8 cellular contexts compared by ENCODE assay signal in the genomic region with DNA sequence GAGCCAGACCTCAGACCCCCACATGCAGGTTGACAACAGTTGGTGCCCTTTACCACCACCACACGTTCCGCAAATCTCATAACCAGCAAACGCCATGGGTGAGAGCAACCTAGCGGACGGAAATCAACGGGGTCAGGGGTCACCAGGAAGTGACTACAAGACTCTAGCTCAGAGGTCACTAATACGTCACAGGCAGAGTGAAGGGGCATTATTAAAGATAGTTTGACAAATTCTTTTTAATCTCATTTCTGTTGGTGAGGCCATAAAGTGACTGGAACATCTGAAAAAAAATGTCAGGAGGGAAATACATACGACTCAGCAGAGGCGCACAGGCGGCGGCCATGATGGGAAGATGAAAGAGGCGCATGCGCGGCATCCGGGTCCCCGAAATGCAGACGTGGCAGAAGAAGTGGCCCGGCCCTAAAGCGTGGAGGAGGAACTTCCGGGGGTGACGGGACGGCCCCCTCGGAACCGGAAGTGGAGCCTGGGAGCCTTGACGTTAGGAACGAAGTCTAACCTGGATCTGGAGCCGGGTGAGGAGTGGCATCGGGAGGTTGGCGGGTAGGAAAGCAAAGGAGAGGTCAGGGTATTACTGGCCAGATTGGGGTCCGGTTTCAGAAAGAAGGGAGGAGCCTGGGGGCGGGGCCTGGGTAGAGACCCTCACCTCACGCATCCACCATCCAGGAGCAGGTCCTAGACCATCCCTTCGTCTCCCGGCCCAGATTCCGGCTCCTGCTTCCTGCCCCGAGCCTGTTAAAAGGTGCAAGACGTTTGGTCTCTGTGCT. TPM values are rescaled to one million over a fixed set of nuclear protein-coding genes. Genes with fewer than 3 reads are reported as not detected.
DNase-seq lines count a peak whose midpoint lies in the region; ATAC-seq and TF ChIP-seq lines count a peak whose summit lies in the region.

A gene with protein sequence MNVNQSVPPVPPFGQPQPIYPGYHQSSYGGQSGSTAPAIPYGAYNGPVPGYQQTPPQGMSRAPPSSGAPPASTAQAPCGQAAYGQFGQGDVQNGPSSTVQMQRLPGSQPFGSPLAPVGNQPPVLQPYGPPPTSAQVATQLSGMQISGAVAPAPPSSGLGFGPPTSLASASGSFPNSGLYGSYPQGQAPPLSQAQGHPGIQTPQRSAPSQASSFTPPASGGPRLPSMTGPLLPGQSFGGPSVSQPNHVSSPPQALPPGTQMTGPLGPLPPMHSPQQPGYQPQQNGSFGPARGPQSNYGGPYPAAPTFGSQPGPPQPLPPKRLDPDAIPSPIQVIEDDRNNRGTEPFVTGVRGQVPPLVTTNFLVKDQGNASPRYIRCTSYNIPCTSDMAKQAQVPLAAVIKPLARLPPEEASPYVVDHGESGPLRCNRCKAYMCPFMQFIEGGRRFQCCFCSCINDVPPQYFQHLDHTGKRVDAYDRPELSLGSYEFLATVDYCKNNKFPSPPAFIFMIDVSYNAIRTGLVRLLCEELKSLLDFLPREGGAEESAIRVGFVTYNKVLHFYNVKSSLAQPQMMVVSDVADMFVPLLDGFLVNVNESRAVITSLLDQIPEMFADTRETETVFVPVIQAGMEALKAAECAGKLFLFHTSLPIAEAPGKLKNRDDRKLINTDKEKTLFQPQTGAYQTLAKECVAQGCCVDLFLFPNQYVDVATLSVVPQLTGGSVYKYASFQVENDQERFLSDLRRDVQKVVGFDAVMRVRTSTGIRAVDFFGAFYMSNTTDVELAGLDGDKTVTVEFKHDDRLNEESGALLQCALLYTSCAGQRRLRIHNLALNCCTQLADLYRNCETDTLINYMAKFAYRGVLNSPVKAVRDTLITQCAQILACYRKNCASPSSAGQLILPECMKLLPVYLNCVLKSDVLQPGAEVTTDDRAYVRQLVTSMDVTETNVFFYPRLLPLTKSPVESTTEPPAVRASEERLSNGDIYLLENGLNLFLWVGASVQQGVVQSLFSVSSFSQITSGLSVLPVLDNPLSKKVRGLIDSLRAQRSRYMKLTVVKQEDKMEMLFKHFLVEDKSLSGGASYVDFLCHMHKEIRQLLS (plus strand): TSS at position 468 of the 785 bp plus-strand sequence. CDS start 2,461 bp downstream, outside the sequence.

- H3K27ac Mint-ChIP-seq in activated naive CD4-positive, alpha-beta T cell treated with anti-CD3 and anti-CD28 coated beads, Interleukin-2, amount 50 U/mL, for 24 hours = peak within 1 kb of the TSS; percentile 100

- H3K4me3 Mint-ChIP-seq in activated naive CD4-positive, alpha-beta T cell treated with anti-CD3 and anti-CD28 coated beads, Interleukin-2, amount 50 U/mL, for 24 hours = peak within 1 kb of the TSS; percentile 99

- peaks cover 9% of the 10 kb centered on the region for H3K36me3 Mint-ChIP-seq in activated naive CD4-positive, alpha-beta T cell treated with anti-CD3 and anti-CD28 coated beads, Interleukin-2, amount 50 U/mL, for 24 hours

- under 1% methylated on average over 35 of the region's 37 CpGs for WGBS in suprapubic skin

- peak; percentile 46 to 64 for TF ChIP-seq POLR2A in suprapubic skin (IDR thresholded peaks at IDR 0.05)

- H3K9me3 Mint-ChIP-seq in activated naive CD4-positive, alpha-beta T cell treated with anti-CD3 and anti-CD28 coated beads, Interleukin-2, amount 50 U/mL, for 24 hours = no peaks in the 10 kb centered on the region

- peak within 1 kb of the TSS; percentile 89 for H3K4me3 ChIP-seq in suprapubic skin

- H3K4me1 Mint-ChIP-seq in activated naive CD4-positive, alpha-beta T cell treated with anti-CD3 and anti-CD28 coated beads, Interleukin-2, amount 50 U/mL, for 24 hours = peaks cover 30% of the 10 kb centered on the region

- peaks cover 34% of the 10 kb centered on the region for H3K36me3 ChIP-seq in suprapubic skin

- ATAC-seq in HG02571 (IDR thresholded peaks at IDR 0.05; ENCODE audit: unreplicated experiment) (peak; percentile 85), SK-N-SH treated with all-trans-retinoic acid at 6 μM for 48 hours (peak; percentile 91)

- peak within 1 kb of the TSS; percentile 93 for H3K27ac ChIP-seq in suprapubic skin

- TF ChIP-seq EP300 in suprapubic skin (IDR thresholded peaks at IDR 0.05) = no peak

- no peaks in the 10 kb centered on the region for H3K27me3 ChIP-seq in suprapubic skin

- H3K4me1 ChIP-seq in suprapubic skin = peaks cover 45% of the 10 kb centered on the region

- DNase-seq in GM04503 (ENCODE audit: low read depth) (peak; percentile 77), NCI-H1092 (lab: John Stamatoyannopoulos, UW) (peak; percentile 88), globus pallidus (ENCODE audit: low spot score) (peak; percentile 95), nucleus accumbens (lab: John Stamatoyannopoulos, UW) (peak; percentile 50 to 98 (median 92)), suprapubic skin (ENCODE audit: low spot score in 2 of 2) (peak; percentile 98 to 99)

- TF ChIP-seq CTCF in suprapubic skin (IDR thresholded peaks at IDR 0.05) = no peak

- H3K9me3 ChIP-seq in suprapubic skin = no peaks in the 10 kb centered on the region

- no peaks in the 10 kb centered on the region for H3K27me3 Mint-ChIP-seq in activated naive CD4-positive, alpha-beta T cell treated with anti-CD3 and anti-CD28 coated beads, Interleukin-2, amount 50 U/mL, for 24 hours

TF ChIP-seq in SK-N-SH treated with all-trans-retinoic acid at 6 μM for 48 hours, 23 proteins besides CTCF, POLR2A, EP300 and RAD21:
- no peak for TF ChIP-seq ESRRG (CRISPR knock-in tag; IDR thresholded peaks at IDR 0.05)
- TF ChIP-seq, protein P1, sequence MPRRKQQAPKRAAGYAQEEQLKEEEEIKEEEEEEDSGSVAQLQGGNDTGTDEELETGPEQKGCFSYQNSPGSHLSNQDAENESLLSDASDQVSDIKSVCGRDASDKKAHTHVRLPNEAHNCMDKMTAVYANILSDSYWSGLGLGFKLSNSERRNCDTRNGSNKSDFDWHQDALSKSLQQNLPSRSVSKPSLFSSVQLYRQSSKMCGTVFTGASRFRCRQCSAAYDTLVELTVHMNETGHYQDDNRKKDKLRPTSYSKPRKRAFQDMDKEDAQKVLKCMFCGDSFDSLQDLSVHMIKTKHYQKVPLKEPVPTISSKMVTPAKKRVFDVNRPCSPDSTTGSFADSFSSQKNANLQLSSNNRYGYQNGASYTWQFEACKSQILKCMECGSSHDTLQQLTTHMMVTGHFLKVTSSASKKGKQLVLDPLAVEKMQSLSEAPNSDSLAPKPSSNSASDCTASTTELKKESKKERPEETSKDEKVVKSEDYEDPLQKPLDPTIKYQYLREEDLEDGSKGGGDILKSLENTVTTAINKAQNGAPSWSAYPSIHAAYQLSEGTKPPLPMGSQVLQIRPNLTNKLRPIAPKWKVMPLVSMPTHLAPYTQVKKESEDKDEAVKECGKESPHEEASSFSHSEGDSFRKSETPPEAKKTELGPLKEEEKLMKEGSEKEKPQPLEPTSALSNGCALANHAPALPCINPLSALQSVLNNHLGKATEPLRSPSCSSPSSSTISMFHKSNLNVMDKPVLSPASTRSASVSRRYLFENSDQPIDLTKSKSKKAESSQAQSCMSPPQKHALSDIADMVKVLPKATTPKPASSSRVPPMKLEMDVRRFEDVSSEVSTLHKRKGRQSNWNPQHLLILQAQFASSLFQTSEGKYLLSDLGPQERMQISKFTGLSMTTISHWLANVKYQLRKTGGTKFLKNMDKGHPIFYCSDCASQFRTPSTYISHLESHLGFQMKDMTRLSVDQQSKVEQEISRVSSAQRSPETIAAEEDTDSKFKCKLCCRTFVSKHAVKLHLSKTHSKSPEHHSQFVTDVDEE (CRISPR knock-in tag; IDR thresholded peaks at IDR 0.05) = no peak
- peak; percentile 21; the same call in 1 of the 2 replicates for TF ChIP-seq RARB (CRISPR knock-in tag; IDR thresholded peaks at IDR 0.05)
- no peak for TF ChIP-seq ZC3H10 (CRISPR knock-in tag; IDR thresholded peaks at IDR 0.05)
- TF ChIP-seq, protein P2, sequence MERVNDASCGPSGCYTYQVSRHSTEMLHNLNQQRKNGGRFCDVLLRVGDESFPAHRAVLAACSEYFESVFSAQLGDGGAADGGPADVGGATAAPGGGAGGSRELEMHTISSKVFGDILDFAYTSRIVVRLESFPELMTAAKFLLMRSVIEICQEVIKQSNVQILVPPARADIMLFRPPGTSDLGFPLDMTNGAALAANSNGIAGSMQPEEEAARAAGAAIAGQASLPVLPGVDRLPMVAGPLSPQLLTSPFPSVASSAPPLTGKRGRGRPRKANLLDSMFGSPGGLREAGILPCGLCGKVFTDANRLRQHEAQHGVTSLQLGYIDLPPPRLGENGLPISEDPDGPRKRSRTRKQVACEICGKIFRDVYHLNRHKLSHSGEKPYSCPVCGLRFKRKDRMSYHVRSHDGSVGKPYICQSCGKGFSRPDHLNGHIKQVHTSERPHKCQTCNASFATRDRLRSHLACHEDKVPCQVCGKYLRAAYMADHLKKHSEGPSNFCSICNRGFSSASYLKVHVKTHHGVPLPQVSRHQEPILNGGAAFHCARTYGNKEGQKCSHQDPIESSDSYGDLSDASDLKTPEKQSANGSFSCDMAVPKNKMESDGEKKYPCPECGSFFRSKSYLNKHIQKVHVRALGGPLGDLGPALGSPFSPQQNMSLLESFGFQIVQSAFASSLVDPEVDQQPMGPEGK (CRISPR knock-in tag; IDR thresholded peaks at IDR 0.05; ENCODE audit: borderline replicate concordance) = peak; percentile 31; the same call in 1 of the 2 replicates
- TF ChIP-seq CSDC2 (CRISPR knock-in tag; IDR thresholded peaks at IDR 0.05) = no peak

RNA-seq across cellular contexts. Expression of the gene that starts here (rescaled TPM):
- 10 to 100 TPM; 68.8 to 74.4 (median 70.8) TPM for total RNA-seq in suprapubic skin

Comparison
In these comparisons a context has a peak if more than half of its experiments do, and no peak if none do; other contexts are left out.
1. Peak in every context shown above with its lines: DNase-seq, ATAC-seq, H3K4me3 ChIP-seq and H3K27ac ChIP-seq.